In the genomic region with DNA sequence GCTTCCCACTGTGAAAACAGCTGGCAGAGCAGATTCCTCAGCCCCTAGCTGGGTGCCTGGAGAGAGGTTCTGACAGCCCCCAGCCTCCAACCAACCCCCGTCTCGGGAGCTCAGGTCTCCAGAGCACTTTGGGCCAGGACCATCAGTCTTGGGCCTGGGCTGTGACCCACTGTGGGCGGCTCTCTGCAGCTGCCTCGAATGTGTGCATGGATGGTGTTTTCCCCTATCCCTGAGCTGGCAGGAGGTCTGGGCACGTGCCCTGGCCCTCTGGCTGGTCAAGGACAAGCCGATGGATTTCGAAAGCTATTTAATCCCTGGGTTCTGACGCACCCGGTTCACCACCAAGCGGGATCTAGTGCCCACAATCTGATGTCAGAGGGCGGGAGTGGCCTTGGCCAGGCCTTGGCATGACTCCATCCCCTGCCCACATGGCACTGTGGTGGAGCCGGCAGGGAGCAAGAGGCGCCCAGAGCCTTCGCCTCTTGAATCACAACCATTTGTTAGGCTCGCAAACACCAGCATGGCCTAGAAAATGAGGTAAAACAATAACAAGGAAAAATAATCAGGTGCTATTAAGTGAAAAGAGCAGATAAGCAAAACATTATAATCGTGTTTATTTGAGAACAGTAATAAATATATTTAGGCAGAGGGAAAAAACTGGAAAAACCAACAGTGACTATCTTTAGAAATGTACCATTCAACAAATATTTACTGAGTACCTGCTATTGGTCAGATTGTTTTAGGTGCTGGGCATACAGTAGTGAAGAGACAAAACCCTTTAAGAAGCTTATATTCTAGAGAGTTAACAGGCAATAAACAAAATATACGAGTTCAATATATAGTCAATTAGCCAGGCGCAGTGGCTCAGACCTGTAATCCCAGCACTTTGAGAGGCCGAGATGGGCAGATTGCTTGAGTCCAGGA, we compare ENCODE assay signal across 12 cellular contexts.
A peak's percentile ranks its signal among the peaks of the same experiment; 100 is the strongest.
DNase-seq lines count a peak whose midpoint lies in the region; ATAC-seq and TF ChIP-seq lines count a peak whose summit lies in the region.
"Had no signal": no experiment of that assay in that cellular context is flagged by ENCODE, and none has a peak within 500 bp of the region (broad histone marks: within the 10 kb centered on the region; RNA-seq: fewer than 3 reads in every experiment).

No MANE protein-coding gene starts in this region.

- H3K36me3 Mint-ChIP-seq in glutamatergic neuron (ENCODE audit: unreplicated experiment), result no peaks in the 10 kb centered on the region
- no peaks in the 10 kb centered on the region for H3K36me3 Mint-ChIP-seq in T-helper 2 cell treated with Interferon-gamma antibody and Interleukin-4, amounts not matched to agents 5 μg/mL and 100 μg/mL, for 36 hours (ENCODE audit: low read depth)
- H3K36me3 Mint-ChIP-seq: naive thymus-derived CD8-positive, alpha-beta T cell had no signal

- peaks cover 35% of the 10 kb centered on the region for H3K4me1 ChIP-seq in RWPE2 (ENCODE audit: insufficient read depth, poor library complexity, severe bottlenecking)

- H3K27ac ChIP-seq in RWPE2 (ENCODE audit: poor library complexity, severe bottlenecking), result peak overlapping the region; percentile 10

- peak overlapping the region; percentile 100 for H3K27ac Mint-ChIP-seq in glutamatergic neuron (ENCODE audit: unreplicated experiment)
- no peak overlapping the region for H3K27ac Mint-ChIP-seq in T-helper 2 cell treated with Interferon-gamma antibody and Interleukin-4, amounts not matched to agents 5 μg/mL and 100 μg/mL, for 36 hours

- peak; percentile 46 for ATAC-seq in RWPE2 (ENCODE audit: low read depth)
- ATAC-seq in HG02798 (IDR thresholded peaks at IDR 0.05; ENCODE audit: poor library complexity, unreplicated experiment), result no peak
- no peak for ATAC-seq in GM21529 (IDR thresholded peaks at IDR 0.05; ENCODE audit: unreplicated experiment)
- ATAC-seq: HCT116; naive thymus-derived CD8-positive, alpha-beta T cell had no signal

- H3K4me3 ChIP-seq in RWPE2 (ENCODE audit: severe bottlenecking), result no peak overlapping the region

- H3K27me3 ChIP-seq in RWPE2 (ENCODE audit: insufficient read depth, poor library complexity, severe bottlenecking), result no peaks in the 10 kb centered on the region

- TF ChIP-seq CTCF in RWPE2 (IDR thresholded peaks at IDR 0.05; ENCODE audit: poor library complexity, severe bottlenecking), result no peak
- TF ChIP-seq CTCF in glutamatergic neuron (IDR thresholded peaks at IDR 0.05; ENCODE audit: partially characterized antibody, unreplicated experiment), result no peak

- H3K9me3 ChIP-seq in RWPE2 (ENCODE audit: severe bottlenecking), result no peaks in the 10 kb centered on the region

- H3K4me1 Mint-ChIP-seq in glutamatergic neuron (ENCODE audit: low read depth, unreplicated experiment), result peaks cover 57% of the 10 kb centered on the region
- peaks cover 8% of the 10 kb centered on the region for H3K4me1 Mint-ChIP-seq in T-helper 2 cell treated with Interferon-gamma antibody and Interleukin-4, amounts not matched to agents 5 μg/mL and 100 μg/mL, for 36 hours (ENCODE audit: low read depth)

- H3K9me3 Mint-ChIP-seq in glutamatergic neuron (ENCODE audit: unreplicated experiment), result peaks cover 41% of the 10 kb centered on the region
- H3K9me3 Mint-ChIP-seq in T-helper 2 cell treated with Interferon-gamma antibody and Interleukin-4, amounts not matched to agents 5 μg/mL and 100 μg/mL, for 36 hours, result no peaks in the 10 kb centered on the region
- H3K9me3 Mint-ChIP-seq: naive thymus-derived CD8-positive, alpha-beta T cell had no signal

- DNase-seq in Daoy (ENCODE audit: low read depth) (peak; percentile 77), RWPE2 (ENCODE audit: low spot score) (no peak), glutamatergic neuron (peak; percentile 74), pons (ENCODE audit: low spot score) (peak; percentile 91), GF-D8 (lab: John Stamatoyannopoulos, UW) (no peak)
- no peak for DNase-seq in T-helper 2 cell treated with Interferon-gamma antibody and Interleukin-4, amounts not matched to agents 5 μg/mL and 100 μg/mL, for 36 hours (ENCODE audit: low spot score)
- DNase-seq: activated CD4-positive, alpha-beta T cell treated with anti-CD3 and anti-CD28 coated beads for 48 hours; NCI-H2107 had no signal

- peaks cover 43% of the 10 kb centered on the region for H3K27me3 Mint-ChIP-seq in glutamatergic neuron (ENCODE audit: unreplicated experiment)
- H3K27me3 Mint-ChIP-seq in T-helper 2 cell treated with Interferon-gamma antibody and Interleukin-4, amounts not matched to agents 5 μg/mL and 100 μg/mL, for 36 hours (ENCODE audit: low read depth), result peaks cover 18% of the 10 kb centered on the region

- peak overlapping the region; percentile 80 for H3K4me3 Mint-ChIP-seq in glutamatergic neuron (ENCODE audit: unreplicated experiment)
- no peak overlapping the region for H3K4me3 Mint-ChIP-seq in T-helper 2 cell treated with Interferon-gamma antibody and Interleukin-4, amounts not matched to agents 5 μg/mL and 100 μg/mL, for 36 hours
- H3K4me3 Mint-ChIP-seq: naive thymus-derived CD8-positive, alpha-beta T cell had no signal

- H3K36me3 ChIP-seq in RWPE2 (ENCODE audit: low read depth), result no peaks in the 10 kb centered on the region

Comparison
In these comparisons a context has a peak if more than half of its experiments do, and no peak if none do; other contexts are left out.
1. DNase-seq: peak in Daoy (single experiment), glutamatergic neuron (single experiment) and pons (single experiment); none in RWPE2 (single experiment), T-helper 2 cell treated with Interferon-gamma antibody and Interleukin-4, amounts not matched to agents 5 μg/mL and 100 μg/mL, for 36 hours (single experiment) and GF-D8 (single experiment).